ENCODE assay signal across 11 cellular contexts in genomic region chr12:67193705-67194104, GRCh38.
A peak's percentile ranks its signal among the peaks of the same experiment; 100 is the strongest.
DNase-seq lines count a peak whose midpoint lies in the region; ATAC-seq and TF ChIP-seq lines count a peak whose summit lies in the region.
"Had no signal": no experiment of that assay in that cellular context is flagged by ENCODE, and none has a peak within 500 bp of the region (broad histone marks: within the 10 kb centered on the region; RNA-seq: fewer than 3 reads in every experiment).

No MANE protein-coding gene starts in this region.

- ATAC-seq in HG03097 (IDR thresholded peaks at IDR 0.05; ENCODE audit: low FRiP score, unreplicated experiment) = no peak

- H3K27me3 ChIP-seq in mesendoderm (ENCODE audit: insufficient read depth, low read length, poor library complexity) = no peaks in the 10 kb centered on the region
- H3K27me3 ChIP-seq: neutrophil had no signal

- H3K9ac ChIP-seq in mesendoderm (ENCODE audit: low read length) = no peak overlapping the region

- no peak overlapping the region for H3K4ac ChIP-seq in mesendoderm (ENCODE audit: low read depth, low read length)

- H2BK120ac ChIP-seq in mesendoderm (ENCODE audit: low read depth, low read length) = no peak overlapping the region

- no peaks in the 10 kb centered on the region for H3K79me2 ChIP-seq in mesendoderm (ENCODE audit: control insufficient read depth, insufficient read depth, low read length)

- no peaks in the 10 kb centered on the region for H3K79me1 ChIP-seq in mesendoderm (ENCODE audit: low read length)

- TF ChIP-seq CTCF in astrocyte of the cerebellum (IDR thresholded peaks at IDR 0.05; ENCODE audit: low read depth, low read length, missing control alignments) = no peak

- H4K5ac ChIP-seq in mesendoderm (ENCODE audit: low read length) = no peak overlapping the region

- H3K4me2 ChIP-seq in mesendoderm (ENCODE audit: low read length) = no peak overlapping the region

- H3K23ac ChIP-seq in mesendoderm (ENCODE audit: low read length) = no peak overlapping the region

- H2BK5ac ChIP-seq in mesendoderm (ENCODE audit: low read length) = no peak overlapping the region

- H3K36me3 ChIP-seq in mesendoderm (ENCODE audit: control insufficient read depth, insufficient read depth, low read length) = no peaks in the 10 kb centered on the region
- H3K36me3 ChIP-seq: neutrophil, thoracic aorta had no signal

- no peak overlapping the region for H3K27ac ChIP-seq in mesendoderm (ENCODE audit: low read depth, low read length)
- H3K27ac ChIP-seq: coronary artery, neutrophil, thoracic aorta had no signal

- in situ Hi-C loops in astrocyte of the cerebellum (cut with HindIII; ENCODE audit: low sequenced_read_pairs) = no loop called here

- no peak overlapping the region for H3K56ac ChIP-seq in mesendoderm (ENCODE audit: low read length)

- H4K8ac ChIP-seq in mesendoderm (ENCODE audit: low read depth, low read length) = no peak overlapping the region

- H3K4me3 ChIP-seq in astrocyte of the cerebellum (ENCODE audit: low read depth, low read length) (no peak overlapping the region), mesendoderm (ENCODE audit: low read length) (no peak overlapping the region)
- H3K4me3 ChIP-seq: coronary artery, thoracic aorta had no signal

- H2AK5ac ChIP-seq in mesendoderm (ENCODE audit: low read length) = no peak overlapping the region

- peak; percentile 21 for DNase-seq in EL
- peak; percentile 33 to 53 for DNase-seq in Kasumi-1 (lab: John Stamatoyannopoulos, UW)
- peak; percentile 28 for DNase-seq in astrocyte of the cerebellum (ENCODE audit: low read depth)
- DNase-seq in mesendoderm = peak; percentile 56
- no peak for DNase-seq in NCI-H510A treated with DMSO at 0.1 percent for 48 hours (lab: John Stamatoyannopoulos, UW)
- DNase-seq in pons (ENCODE audit: low spot score) = no peak
- DNase-seq in NCI-H526 (lab: John Stamatoyannopoulos, UW) = no peak

- no peak overlapping the region for H3K18ac ChIP-seq in mesendoderm (ENCODE audit: low read length)

- no peaks in the 10 kb centered on the region for H3K4me1 ChIP-seq in mesendoderm (ENCODE audit: control insufficient read depth, low read depth, low read length)

- no peak overlapping the region for H2BK15ac ChIP-seq in mesendoderm (replicated peaks; ENCODE audit: low read depth)

Comparison
In these comparisons a context has a peak if more than half of its experiments do, and no peak if none do; other contexts are left out.
1. DNase-seq: peak in EL (single experiment), Kasumi-1 (2 of 2), astrocyte of the cerebellum (single experiment) and mesendoderm (single experiment); none in NCI-H510A treated with DMSO at 0.1 percent for 48 hours (single experiment), pons (single experiment) and NCI-H526 (0 of 2).